24 cellular contexts compared by ENCODE assay signal in genomic region chr5:15594922-15595568, GRCh38.
DNase-seq lines count a peak whose midpoint lies in the region; ATAC-seq and TF ChIP-seq lines count a peak whose summit lies in the region.
"Had no signal": no experiment of that assay in that cellular context is flagged by ENCODE, and none has a peak within 500 bp of the region (broad histone marks: within the 10 kb centered on the region; RNA-seq: fewer than 3 reads in every experiment).

No MANE protein-coding gene starts in this region.

- POLR2A ChIA-PET in IMR-90 (lab: Charles Lee; ENCODE audit: unreplicated experiment), result no interaction called here

- H3K36me3 ChIP-seq in IMR-90 (ENCODE audit: control insufficient read depth, insufficient read depth, low read length), result no peaks in the 10 kb centered on the region
- no peaks in the 10 kb centered on the region for H3K36me3 ChIP-seq in mesendoderm (ENCODE audit: control insufficient read depth, insufficient read depth, low read length)
- H3K36me3 ChIP-seq: BE2C had no signal

- H3K4me1 ChIP-seq in IMR-90 (ENCODE audit: control insufficient read depth, insufficient read depth, low read length) (no peaks in the 10 kb centered on the region), mesendoderm (ENCODE audit: control insufficient read depth, low read depth, low read length) (peaks cover 9% of the 10 kb centered on the region)
- H3K4me1 ChIP-seq: A549, BE2C had no signal

- no peak for TF ChIP-seq POLR2A in IMR-90 (IDR thresholded peaks at IDR 0.05; ENCODE audit: low read depth, low read length)

- no peaks in the 10 kb centered on the region for H3K27me3 ChIP-seq in IMR-90 (ENCODE audit: control insufficient read depth, insufficient read depth, low read length)
- H3K27me3 ChIP-seq in mesendoderm (ENCODE audit: insufficient read depth, low read length, poor library complexity), result no peaks in the 10 kb centered on the region
- H3K27me3 ChIP-seq: BE2C, MG63 had no signal

- no peak overlapping the region for H3K23ac ChIP-seq in IMR-90 (ENCODE audit: low read depth, low read length)
- H3K23ac ChIP-seq in mesendoderm (ENCODE audit: low read length), result no peak overlapping the region

- no peak for TF ChIP-seq RAD21 in IMR-90 (IDR thresholded peaks at IDR 0.05; ENCODE audit: low read length)

- H3K4me3 ChIP-seq in IMR-90 (ENCODE audit: insufficient read depth, low read depth, low read length) (no peak overlapping the region), mesendoderm (ENCODE audit: low read length) (no peak overlapping the region)
- H3K4me3 ChIP-seq: A549, MG63, PC-9, SK-N-MC had no signal

- H2BK120ac ChIP-seq in IMR-90 (ENCODE audit: low read depth, low read length) (no peak overlapping the region), mesendoderm (ENCODE audit: low read depth, low read length) (no peak overlapping the region)

- TF ChIP-seq CTCF in IMR-90 (conservative IDR thresholded peaks at IDR 0.05; ENCODE audit: low read depth, low read length) (no peak), glutamatergic neuron (IDR thresholded peaks at IDR 0.05; ENCODE audit: partially characterized antibody, unreplicated experiment) (no peak)

- no peaks in the 10 kb centered on the region for H3K79me2 ChIP-seq in mesendoderm (ENCODE audit: control insufficient read depth, insufficient read depth, low read length)

- H3K9me3 ChIP-seq in IMR-90 (ENCODE audit: control insufficient read depth, insufficient read depth, low read length), result no peaks in the 10 kb centered on the region
- H3K9me3 ChIP-seq: A549, BE2C, MG63 had no signal

- no peak overlapping the region for H2AK9ac ChIP-seq in IMR-90 (replicated peaks; ENCODE audit: low read depth, low read length, poor library complexity)

- H4K20me1 ChIP-seq in IMR-90 (ENCODE audit: insufficient read depth, low read length), result peaks cover 3% of the 10 kb centered on the region; the same call in 1 of the 2 replicates

- no peak overlapping the region for H2AK5ac ChIP-seq in IMR-90 (ENCODE audit: low read depth, low read length)
- no peak overlapping the region for H2AK5ac ChIP-seq in mesendoderm (ENCODE audit: low read length)

- no peak overlapping the region for H2BK20ac ChIP-seq in IMR-90 (ENCODE audit: low read depth, low read length)

- H4K5ac ChIP-seq in IMR-90 (ENCODE audit: low read depth, low read length) (no peak overlapping the region), mesendoderm (ENCODE audit: low read length) (no peak overlapping the region)

- no peak overlapping the region for H3K9ac ChIP-seq in IMR-90 (ENCODE audit: low read depth, low read length)
- no peak overlapping the region for H3K9ac ChIP-seq in mesendoderm (ENCODE audit: low read length)

- H2BK5ac ChIP-seq in IMR-90 (ENCODE audit: low read depth, low read length, poor library complexity, severe bottlenecking) (no peak overlapping the region), mesendoderm (ENCODE audit: low read length) (no peak overlapping the region)

- no peak overlapping the region for H3K56ac ChIP-seq in IMR-90 (ENCODE audit: extremely low read depth, insufficient read depth, low read length)
- no peak overlapping the region for H3K56ac ChIP-seq in mesendoderm (ENCODE audit: low read length)

- H3K79me1 ChIP-seq in IMR-90 (ENCODE audit: low read depth in 1 of 2, low read length in 2 of 2) (peaks cover 20 to 23% of the 10 kb centered on the region in 2 experiments), mesendoderm (ENCODE audit: low read length) (peaks cover 11% of the 10 kb centered on the region)

- no peak overlapping the region for H2AFZ ChIP-seq in IMR-90 (replicated peaks; ENCODE audit: low read length, poor library complexity)
- H2AFZ ChIP-seq: PC-9 had no signal

- H4K91ac ChIP-seq in IMR-90 (ENCODE audit: insufficient read depth, low read depth, low read length), result no peak overlapping the region

- WGBS in IMR-90 (ENCODE audit: extremely low coverage in 2 of 2, insufficient read length in 1 of 2), 2 experiments, result 90% methylated on average over 2 of the region's 7 CpGs; no CpG with 5 or more reads in 1 of the 2 experiments
- WGBS in mesendoderm (ENCODE audit: extremely low coverage, insufficient coverage, low lambda C conversion rate), result no CpG with 5 or more reads among the region's 7 CpGs

- H3K27me3 Mint-ChIP-seq in glutamatergic neuron (ENCODE audit: unreplicated experiment), result peaks cover 2% of the 10 kb centered on the region
- H3K27me3 Mint-ChIP-seq in activated naive CD8-positive, alpha-beta T cell treated with anti-CD3 and anti-CD28 coated beads for 36 hours, result no peaks in the 10 kb centered on the region

- dilution Hi-C loops in IMR-90 (cut with HindIII; ENCODE audit: low sequenced_read_pairs, unreplicated experiment), result no loop called here

- H3K9me3 Mint-ChIP-seq in glutamatergic neuron (ENCODE audit: unreplicated experiment), result peaks cover 6% of the 10 kb centered on the region
- no peaks in the 10 kb centered on the region for H3K9me3 Mint-ChIP-seq in activated naive CD8-positive, alpha-beta T cell treated with anti-CD3 and anti-CD28 coated beads for 36 hours

- CTCF ChIA-PET in IMR-90 (lab: Yijun Ruan, JAX), result no interaction called here

- no TSS peak for BruUV-seq in IMR-90 (replicated peaks; lab: Mats Ljungman, UMichigan)

- H2BK15ac ChIP-seq in IMR-90 (ENCODE audit: low read depth, low read length) (no peak overlapping the region), mesendoderm (replicated peaks; ENCODE audit: low read depth) (no peak overlapping the region)

- H3K27ac Mint-ChIP-seq in glutamatergic neuron (ENCODE audit: unreplicated experiment), result peak overlapping the region; percentile 17
- no peak overlapping the region for H3K27ac Mint-ChIP-seq in activated naive CD8-positive, alpha-beta T cell treated with anti-CD3 and anti-CD28 coated beads for 36 hours

- H3K4me2 ChIP-seq in IMR-90 (ENCODE audit: low read depth, low read length) (no peak overlapping the region), mesendoderm (ENCODE audit: low read length) (no peak overlapping the region)
- H3K4me2 ChIP-seq: A549, PC-9 had no signal

- in situ Hi-C loops in IMR-90 (cut with MboI; ENCODE audit: low sequenced_read_pairs), result no loop called here

- no peaks in the 10 kb centered on the region; the same call in 1 of the 2 replicates for H3K9me1 ChIP-seq in IMR-90 (ENCODE audit: insufficient read depth, low read length)

- H3K27ac ChIP-seq in IMR-90 (ENCODE audit: insufficient read depth, low read length) (no peak overlapping the region), mesendoderm (ENCODE audit: low read depth, low read length) (no peak overlapping the region)
- H3K27ac ChIP-seq: A549, PC-9, SK-N-MC had no signal

- H4K8ac ChIP-seq in IMR-90 (ENCODE audit: low read depth in 2 of 2, low read length in 2 of 2) (no peak overlapping the region), mesendoderm (ENCODE audit: low read depth, low read length) (no peak overlapping the region)

- peak; percentile 56 for ATAC-seq in IMR-90 (ENCODE audit: low read depth)
- ATAC-seq: A549 had no signal

- DNase-seq in EH (ENCODE audit: low read depth), result peak; percentile 34
- no peak for DNase-seq in IMR-90
- DNase-seq in glutamatergic neuron, result no peak
- DNase-seq in mesendoderm, result peak; percentile 37
- DNase-seq in EL, result no peak
- no peak for DNase-seq in DMS114 treated with DMSO at 0.1 percent for 48 hours (lab: John Stamatoyannopoulos, UW; ENCODE audit: unreplicated experiment)
- no peak for DNase-seq in NCI-H2227 (lab: John Stamatoyannopoulos, UW; ENCODE audit: unreplicated experiment)
- DNase-seq in activated naive CD8-positive, alpha-beta T cell treated with anti-CD3 and anti-CD28 coated beads for 36 hours, result no peak
- DNase-seq: BE2C, DMS79 treated with DMSO at 0.1 percent for 48 hours, GOT3, Kasumi-1, MG63, NCI-H1417, NCI-H1694 treated with DMSO at 0.1 percent for 48 hours, NCI-H2081 treated with DMSO at 0.1 percent for 48 hours, NCI-H446, NCI-H526 treated with DMSO at 0.1 percent for 48 hours, PC-9, RPMI8226, SHP77 treated with DMSO at 0.1 percent for 48 hours, SW 1271 had no signal

- H3K18ac ChIP-seq in IMR-90 (ENCODE audit: low read depth, low read length) (no peak overlapping the region), mesendoderm (ENCODE audit: low read length) (no peak overlapping the region)

- peaks cover 49% of the 10 kb centered on the region for H3K4me1 Mint-ChIP-seq in glutamatergic neuron (ENCODE audit: low read depth, unreplicated experiment)
- H3K4me1 Mint-ChIP-seq in activated naive CD8-positive, alpha-beta T cell treated with anti-CD3 and anti-CD28 coated beads for 36 hours, result no peaks in the 10 kb centered on the region

- intact Hi-C loops in IMR-90 (cut with micrococcal nuclease), result loop anchor here (10.0 kb wide), 1 partner anchor 400 kb away; no protein-coding TSS in a partner anchor

- no peak overlapping the region for H3K4ac ChIP-seq in IMR-90 (ENCODE audit: low read depth, low read length)
- H3K4ac ChIP-seq in mesendoderm (ENCODE audit: low read depth, low read length), result no peak overlapping the region

- H3K14ac ChIP-seq in IMR-90 (replicated peaks; ENCODE audit: low read depth, low read length), result no peak overlapping the region

- no peaks in the 10 kb centered on the region for H3K36me3 Mint-ChIP-seq in glutamatergic neuron (ENCODE audit: unreplicated experiment)
- H3K36me3 Mint-ChIP-seq in activated naive CD8-positive, alpha-beta T cell treated with anti-CD3 and anti-CD28 coated beads for 36 hours, result no peaks in the 10 kb centered on the region

- H3K4me3 Mint-ChIP-seq in glutamatergic neuron (ENCODE audit: unreplicated experiment), result no peak overlapping the region
- H3K4me3 Mint-ChIP-seq in activated naive CD8-positive, alpha-beta T cell treated with anti-CD3 and anti-CD28 coated beads for 36 hours, result no peak overlapping the region

TF ChIP-seq in IMR-90, 13 proteins besides CTCF, POLR2A, EP300 and RAD21 (continues in another document):
- TF ChIP-seq SMC3 (IDR thresholded peaks at IDR 0.05; ENCODE audit: low read depth, low read length) (no peak), MAZ (IDR thresholded peaks at IDR 0.05; ENCODE audit: borderline replicate concordance, low read depth, low read length) (no peak), MXI1 (IDR thresholded peaks at IDR 0.05; ENCODE audit: borderline replicate concordance, low read depth, low read length) (no peak), NFE2L2 (IDR thresholded peaks at IDR 0.05; ENCODE audit: low read depth, low read length) (no peak), USF2 (IDR thresholded peaks at IDR 0.05; ENCODE audit: low read depth, low read length) (no peak), CHD1 (IDR thresholded peaks at IDR 0.05; ENCODE audit: low read depth, low read length) (no peak), FOS (IDR thresholded peaks at IDR 0.05; ENCODE audit: low read depth, low read length) (no peak)

Comparison
In these comparisons a context has a peak if more than half of its experiments do, and no peak if none do; other contexts are left out.
1. DNase-seq: peak in EH (single experiment) and mesendoderm (single experiment); none in IMR-90 (single experiment), glutamatergic neuron (single experiment), EL (single experiment), DMS114 treated with DMSO at 0.1 percent for 48 hours (single experiment), NCI-H2227 (single experiment) and activated naive CD8-positive, alpha-beta T cell treated with anti-CD3 and anti-CD28 coated beads for 36 hours (single experiment).